In the genomic region with DNA sequence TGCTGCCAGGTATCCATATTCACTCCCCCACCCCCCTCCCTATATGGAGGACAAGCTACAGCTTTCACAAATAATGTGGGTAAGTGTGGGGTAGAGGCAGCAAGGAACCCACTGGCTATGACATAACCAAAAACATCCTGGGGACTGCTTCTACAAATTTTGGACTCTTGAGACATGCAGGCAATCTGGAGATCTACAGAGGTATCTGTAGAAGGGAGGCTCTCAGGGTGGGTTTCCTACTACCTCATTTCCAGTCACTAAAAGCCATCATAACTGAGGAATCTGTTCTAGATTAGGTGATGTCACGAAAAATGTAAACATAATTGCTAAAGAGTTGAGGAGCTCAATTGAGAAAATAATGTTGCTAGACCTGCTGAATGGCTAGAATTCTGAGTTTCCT, we compare ENCODE assay signal across 24 cellular contexts. TPM values are rescaled to one million over a fixed set of nuclear protein-coding genes. Genes with fewer than 3 reads are reported as not detected.
DNase-seq lines count a peak whose midpoint lies in the region; ATAC-seq, FAIRE-seq and TF ChIP-seq lines count a peak whose summit lies in the region.
"Had no signal": no experiment of that assay in that cellular context is flagged by ENCODE, and none has a peak within 500 bp of the region (broad histone marks: within the 10 kb centered on the region; RNA-seq: fewer than 3 reads in every experiment).

No MANE protein-coding gene starts in this region.

- H3K4me1 ChIP-seq in HepG2 (ENCODE audit: insufficient read depth, low read length) (no peaks in the 10 kb centered on the region), right lobe of liver (no peaks in the 10 kb centered on the region)
- H3K4me1 ChIP-seq: BLaER1, Caco-2, HAP-1 had no signal

- peak overlapping the region; percentile 3 for H3K27ac Mint-ChIP-seq in stimulated activated effector memory CD8-positive, alpha-beta T cell treated with anti-CD3 and anti-CD28 coated beads, Interleukin-12 subunit alpha, Interleukin-12 subunit beta, amount 100 ng/mL, for 72 hours
- H3K27ac Mint-ChIP-seq: B cell; CD4-positive, CD25-positive, alpha-beta regulatory T cell; CD8-positive, alpha-beta T cell; HFFc6 had no signal

- H3K9ac ChIP-seq in HepG2 (ENCODE audit: insufficient read depth, low read depth, low read length), result no peak overlapping the region
- H3K9ac ChIP-seq: BLaER1 had no signal

- BruUV-seq in HepG2 (replicated peaks; lab: Mats Ljungman, UMichigan), result no TSS peak

- 0% methylated on average over 1 of the region's 1 CpG for WGBS in HepG2 (ENCODE audit: low lambda C conversion rate)
- WGBS in right lobe of liver (ENCODE audit: insufficient coverage, low coverage, low lambda C conversion rate, missing lambda C conversion rate), result 75% methylated on average over 1 of the region's 1 CpG

- no peak for TF ChIP-seq EP300 in HepG2 (IDR thresholded peaks at IDR 0.05; ENCODE audit: low read depth in 2 of 2, low read length in 2 of 2)
- no peak for TF ChIP-seq EP300 in HepG2 (CRISPR knock-in tag; IDR thresholded peaks at IDR 0.05; ENCODE audit: borderline replicate concordance)

- H3K4me1 Mint-ChIP-seq in stimulated activated effector memory CD8-positive, alpha-beta T cell treated with anti-CD3 and anti-CD28 coated beads, Interleukin-12 subunit alpha, Interleukin-12 subunit beta, amount 100 ng/mL, for 72 hours, result peaks cover 6% of the 10 kb centered on the region

- H3K36me3 Mint-ChIP-seq in stimulated activated effector memory CD8-positive, alpha-beta T cell treated with anti-CD3 and anti-CD28 coated beads, Interleukin-12 subunit alpha, Interleukin-12 subunit beta, amount 100 ng/mL, for 72 hours, result peaks cover 10% of the 10 kb centered on the region

- FAIRE-seq in HepG2 (lab: Jason Lieb, UNC), result no peak
- FAIRE-seq: A204.1, GM12891, GM18507, H54 had no signal

- H3K4me2 ChIP-seq in HepG2 (ENCODE audit: low read depth, low read length), result no peak overlapping the region
- H3K4me2 ChIP-seq: BLaER1 had no signal

- DNase-seq in HepG2 (ENCODE audit: low spot score) (no peak), right lobe of liver (no peak), iris pigment epithelial cell (ENCODE audit: low read depth) (peak; percentile 9), NCI-H2081 (lab: John Stamatoyannopoulos, UW) (no peak), DMS153 treated with DMSO at 0.1 percent for 48 hours (lab: John Stamatoyannopoulos, UW; ENCODE audit: unreplicated experiment) (no peak)
- DNase-seq in stimulated activated effector memory CD8-positive, alpha-beta T cell treated with anti-CD3 and anti-CD28 coated beads, Interleukin-12 subunit alpha, Interleukin-12 subunit beta, amount 100 ng/mL, for 72 hours (ENCODE audit: low spot score in 2 of 2), result no peak
- DNase-seq: Caco-2; CD4-positive, CD25-positive, alpha-beta regulatory T cell; CD8-positive, alpha-beta T cell; DMS53; DMS79 treated with DMSO at 0.1 percent for 48 hours; GF-D8; GOT3; HFFc6 had no signal

- TF ChIP-seq CTCF in HepG2 (CRISPR knock-in tag; IDR thresholded peaks at IDR 0.05), result no peak
- TF ChIP-seq CTCF in right lobe of liver (IDR thresholded peaks at IDR 0.05), result no peak

- no peak overlapping the region for H3K4me3 Mint-ChIP-seq in stimulated activated effector memory CD8-positive, alpha-beta T cell treated with anti-CD3 and anti-CD28 coated beads, Interleukin-12 subunit alpha, Interleukin-12 subunit beta, amount 100 ng/mL, for 72 hours
- H3K4me3 Mint-ChIP-seq: B cell; CD4-positive, CD25-positive, alpha-beta regulatory T cell; CD8-positive, alpha-beta T cell; HFFc6 had no signal

- H3K27me3 ChIP-seq in HepG2 (ENCODE audit: control insufficient read depth in 1 of 2, insufficient read depth in 2 of 2, low read length in 2 of 2), result peaks cover 0 to 15% of the 10 kb centered on the region in 2 experiments; a peak in 1 of 5 replicates
- no peaks in the 10 kb centered on the region for H3K27me3 ChIP-seq in right lobe of liver
- H3K27me3 ChIP-seq: BLaER1 had no signal

- H4K20me1 ChIP-seq in HepG2 (ENCODE audit: insufficient read depth, low read length), result no peaks in the 10 kb centered on the region
- H4K20me1 ChIP-seq: BLaER1 had no signal

- H3K27ac ChIP-seq in HepG2 (ENCODE audit: extremely low read length, insufficient read depth, low read length) (no peak overlapping the region), right lobe of liver (no peak overlapping the region)
- H3K27ac ChIP-seq: 22Rv1, BLaER1, C4-2B had no signal

- no peak overlapping the region for H3K4me3 ChIP-seq in HepG2 (replicated peaks in 1 of 3; ENCODE audit: insufficient read depth in 1 of 3, low read depth in 2 of 3, low read length in 3 of 3)
- no peak overlapping the region for H3K4me3 ChIP-seq in right lobe of liver
- H3K4me3 ChIP-seq: BLaER1, HAP-1 had no signal

- POLR2A ChIA-PET in HepG2 (lab: Yijun Ruan, JAX), result no interaction called here

- intact Hi-C loops in HepG2 (cut with micrococcal nuclease; ENCODE audit: unreplicated experiment), result no loop called here
- intact Hi-C loops in right lobe of liver (cut with DNase I), result no loop called here

- in situ Hi-C loops in HepG2 (cut with HindIII; ENCODE audit: extremely low pct_ligation_motif_present, low pct_unique_long_range_greater_than_20kb), result no loop called here

- no peaks in the 10 kb centered on the region for H3K79me2 ChIP-seq in HepG2 (ENCODE audit: insufficient read depth, low read length)

- H3K36me3 ChIP-seq in HepG2 (replicated peaks in 1 of 2; ENCODE audit: control insufficient read depth in 1 of 2, insufficient read depth in 2 of 2, low read length in 2 of 2) (no peaks in the 10 kb centered on the region), right lobe of liver (no peaks in the 10 kb centered on the region)
- H3K36me3 ChIP-seq: BLaER1, HAP-1 had no signal

- H3K9me3 Mint-ChIP-seq in stimulated activated effector memory CD8-positive, alpha-beta T cell treated with anti-CD3 and anti-CD28 coated beads, Interleukin-12 subunit alpha, Interleukin-12 subunit beta, amount 100 ng/mL, for 72 hours, result no peaks in the 10 kb centered on the region
- H3K9me3 Mint-ChIP-seq: HFFc6 had no signal

- TF ChIP-seq POLR2A in HepG2 (IDR thresholded peaks at IDR 0.05; ENCODE audit: insufficient read depth in 1 of 2, low read depth in 2 of 2, low read length in 2 of 2), result no peak
- TF ChIP-seq POLR2A in right lobe of liver (IDR thresholded peaks at IDR 0.05), result no peak

- no peak overlapping the region for H2AFZ ChIP-seq in HepG2 (ENCODE audit: low read length)

- H3K9me3 ChIP-seq in HepG2 (ENCODE audit: low read length), result no peaks in the 10 kb centered on the region
- H3K9me3 ChIP-seq in right lobe of liver, result no peaks in the 10 kb centered on the region

- CTCF ChIA-PET in HepG2 (lab: Yijun Ruan, JAX; ENCODE audit: low intra/inter-chr PET ratio, low total read pairs), result no interaction called here

- no peak for TF ChIP-seq RAD21 in HepG2 (CRISPR knock-in tag; IDR thresholded peaks at IDR 0.05)

- ATAC-seq in HepG2 (no peak), right lobe of liver (no peak)
- no peak for ATAC-seq in stimulated activated effector memory CD8-positive, alpha-beta T cell treated with anti-CD3 and anti-CD28 coated beads, Interleukin-12 subunit alpha, Interleukin-12 subunit beta, amount 100 ng/mL, for 72 hours
- ATAC-seq: CD8-positive, alpha-beta T cell had no signal

TF ChIP-seq in HepG2, 621 proteins besides CTCF, POLR2A, EP300 and RAD21:
- TF ChIP-seq SMARCC2 (IDR thresholded peaks at IDR 0.05) (no peak), CREB1 (IDR thresholded peaks at IDR 0.05) (peak; percentile 7; the same call in 1 of the 2 replicates), CREB1 (CRISPR knock-in tag; IDR thresholded peaks at IDR 0.05) (no peak)

RNA-seq across cellular contexts. Expression of a gene that starts 46.8 kb away (rescaled TPM):
- not detected in 2 replicates for total RNA-seq in HepG2 (2016; rRNA removed; fragmentation: Illumina TruSeq; extraction: Trizol)
- total RNA-seq in HepG2 (2016; cell fraction: cytosol; rRNA removed; fragmentation: Illumina TruSeq; extraction: Trizol; ENCODE audit: low read depth), result not detected in 2 replicates
- not detected in 2 replicates for total RNA-seq in HepG2 (2016; cell fraction: insoluble cytoplasmic fraction; rRNA removed; fragmentation: Illumina TruSeq; extraction: Trizol)
- not detected in 2 replicates for total RNA-seq in HepG2 (2016; cell fraction: membrane; rRNA removed; fragmentation: Illumina TruSeq; extraction: Trizol)
- not detected in 2 replicates for total RNA-seq in HepG2 (2016; cell fraction: nucleus; rRNA removed; fragmentation: Illumina TruSeq; extraction: Trizol)
- 0.01 TPM in 1 of 2 replicates, not detected in the other for polyA plus RNA-seq in HepG2 (2011; rRNA removed)
- polyA plus RNA-seq in HepG2 (2011; cell fraction: cytosol; rRNA removed), result 0.04 TPM in 1 of 2 replicates, not detected in the other
- polyA plus RNA-seq in HepG2 (2011; cell fraction: nucleus; rRNA removed), result 0.03 TPM in 1 of 2 replicates, not detected in the other
- not detected in 2 replicates for polyA plus RNA-seq in HepG2 (2012)
- not detected in 2 replicates for polyA plus RNA-seq in HepG2 (2016; cell fraction: cytosol; fragmentation: Illumina TruSeq; extraction: Trizol; ENCODE audit: low read depth)
- polyA plus RNA-seq in HepG2 (2016; cell fraction: insoluble cytoplasmic fraction; fragmentation: Illumina TruSeq; extraction: Trizol; ENCODE audit: low read depth), result not detected in 2 replicates
- not detected in 2 replicates for polyA plus RNA-seq in HepG2 (2016; cell fraction: membrane; fragmentation: Illumina TruSeq; extraction: Trizol; ENCODE audit: low read depth)
- not detected in 2 replicates for polyA plus RNA-seq in HepG2 (2016; cell fraction: nucleus; fragmentation: Illumina TruSeq; extraction: Trizol; ENCODE audit: insufficient read depth, low read depth)
- polyA minus RNA-seq in HepG2 (2011; rRNA and poly(A)+ RNA removed; ENCODE audit: low replicate concordance), result 0.16 TPM in 1 of 2 replicates, not detected in the other
- not detected in 2 replicates for polyA minus RNA-seq in HepG2 (2011; cell fraction: cytosol; rRNA and poly(A)+ RNA removed)
- not detected in 2 replicates for polyA minus RNA-seq in HepG2 (2011; cell fraction: nucleus; rRNA and poly(A)+ RNA removed)
- 10 to 100 TPM in 1 of 6 experiments, 1 to 10 TPM in 5; 5.0 to 15.3 (median 7.1) TPM for total RNA-seq in right lobe of liver
- total RNA-seq: G401 had no signal
